Comparison of ENCODE assay signal across 1 cellular context in genomic region chr1:40694353-40694874, GRCh38.
TF ChIP-seq lines count a peak whose summit lies in the region.

No MANE protein-coding gene starts in this region.

TF ChIP-seq in K562, 482 proteins besides CTCF, POLR2A, EP300 and RAD21:
- TF ChIP-seq REST (CRISPR knock-in tag; IDR thresholded peaks at IDR 0.05; ENCODE audit: low read depth), result no peak
- TF ChIP-seq, protein P1, sequence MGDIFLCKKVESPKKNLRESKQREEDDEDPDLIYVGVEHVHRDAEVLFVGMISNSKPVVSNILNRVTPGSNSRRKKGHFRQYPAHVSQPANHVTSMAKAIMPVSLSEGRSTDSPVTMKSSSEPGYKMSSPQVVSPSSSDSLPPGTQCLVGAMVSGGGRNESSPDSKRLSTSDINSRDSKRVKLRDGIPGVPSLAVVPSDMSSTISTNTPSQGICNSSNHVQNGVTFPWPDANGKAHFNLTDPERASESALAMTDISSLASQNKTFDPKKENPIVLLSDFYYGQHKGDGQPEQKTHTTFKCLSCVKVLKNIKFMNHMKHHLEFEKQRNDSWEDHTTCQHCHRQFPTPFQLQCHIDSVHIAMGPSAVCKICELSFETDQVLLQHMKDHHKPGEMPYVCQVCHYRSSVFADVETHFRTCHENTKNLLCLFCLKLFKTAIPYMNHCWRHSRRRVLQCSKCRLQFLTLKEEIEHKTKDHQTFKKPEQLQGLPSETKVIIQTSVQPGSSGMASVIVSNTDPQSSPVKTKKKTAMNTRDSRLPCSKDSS (IDR thresholded peaks at IDR 0.05; ENCODE audit: low read depth, partially characterized antibody), result peak; percentile 15
